In the genomic region with DNA sequence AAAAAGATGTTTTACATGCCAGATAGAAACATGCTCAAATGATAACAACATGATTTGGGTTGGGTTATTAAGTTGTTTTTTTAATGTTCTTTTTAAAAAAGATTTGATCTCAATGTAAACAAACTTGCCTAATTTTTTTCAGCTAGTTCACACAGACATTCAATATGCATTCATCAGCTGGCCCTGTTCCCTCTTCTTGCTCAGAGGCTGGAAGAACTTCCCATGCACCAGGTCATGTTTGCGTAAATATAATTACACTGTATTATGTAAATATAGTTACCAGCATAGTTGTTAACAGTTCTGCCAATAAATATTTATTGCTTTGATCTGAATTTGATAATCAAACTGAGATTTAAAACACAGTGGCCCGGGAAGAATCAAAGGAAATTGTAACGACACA, we compare ENCODE assay signal across 22 cellular contexts.
DNase-seq lines count a peak whose midpoint lies in the region; ATAC-seq and TF ChIP-seq lines count a peak whose summit lies in the region.
"Had no signal": no experiment of that assay in that cellular context is flagged by ENCODE, and none has a peak within 500 bp of the region (broad histone marks: within the 10 kb centered on the region; RNA-seq: fewer than 3 reads in every experiment).

No MANE protein-coding gene starts in this region.

- no peak for TF ChIP-seq CTCF in HFFc6 (IDR thresholded peaks at IDR 0.05)
- no peak for TF ChIP-seq CTCF in cardiac fibroblast (IDR thresholded peaks at IDR 0.05; ENCODE audit: low read depth, low read length)
- no peak for TF ChIP-seq CTCF in fibroblast of pulmonary artery (IDR thresholded peaks at IDR 0.05; ENCODE audit: low read length, missing control alignments)
- TF ChIP-seq CTCF in stomach (IDR thresholded peaks at IDR 0.05) = no peak

- no peak overlapping the region for H3K4me3 Mint-ChIP-seq in HFFc6
- H3K4me3 Mint-ChIP-seq: central memory CD8-positive, alpha-beta T cell; naive B cell had no signal

- H3K4me1 Mint-ChIP-seq in HFFc6 (ENCODE audit: low read depth) = peaks cover 14% of the 10 kb centered on the region; the same call in 1 of the 2 replicates
- H3K4me1 Mint-ChIP-seq: central memory CD8-positive, alpha-beta T cell had no signal

- H3K9me3 Mint-ChIP-seq in HFFc6 = no peaks in the 10 kb centered on the region; the same call in 1 of the 2 replicates
- no peaks in the 10 kb centered on the region for H3K9me3 Mint-ChIP-seq in activated naive CD4-positive, alpha-beta T cell treated with anti-CD3 and anti-CD28 coated beads, Interleukin-2, amount 50 U/mL, for 72 hours
- H3K9me3 Mint-ChIP-seq: central memory CD8-positive, alpha-beta T cell had no signal

- peaks cover 0 to 42% (median 23%) of the 10 kb centered on the region in 4 donors for H3K4me1 ChIP-seq in stomach

- H3K27ac ChIP-seq in stomach = no peak overlapping the region
- H3K27ac ChIP-seq: adrenal gland, hepatocyte, PC-9, testis had no signal

- no peaks in the 10 kb centered on the region for H3K9me3 ChIP-seq in stomach
- H3K9me3 ChIP-seq: adrenal gland, testis had no signal

- peaks cover 2% of the 10 kb centered on the region; the same call in 1 of the 2 replicates for H3K27me3 Mint-ChIP-seq in HFFc6 (ENCODE audit: insufficient read depth)
- H3K27me3 Mint-ChIP-seq: central memory CD8-positive, alpha-beta T cell; naive B cell had no signal

- H3K4me3 ChIP-seq in cardiac fibroblast (replicated peaks in 1 of 2; ENCODE audit: low read depth in 2 of 2, low read length in 2 of 2) (peak overlapping the region in 1 of 2 donors; percentile 16), fibroblast of pulmonary artery (replicated peaks; ENCODE audit: low read depth, low read length) (no peak overlapping the region), stomach (peak overlapping the region; percentile 31 to 48 (median 38))
- H3K4me3 ChIP-seq: hepatocyte, K562, PC-9, testis had no signal

- no peak overlapping the region for H3K27ac Mint-ChIP-seq in HFFc6
- no peak overlapping the region for H3K27ac Mint-ChIP-seq in activated naive CD4-positive, alpha-beta T cell treated with anti-CD3 and anti-CD28 coated beads, Interleukin-2, amount 50 U/mL, for 72 hours

- DNase-seq in HFFc6 (peak; percentile 34), cardiac fibroblast (ENCODE audit: low read depth in 2 of 2) (peak; percentile 50 to 67), fibroblast of pulmonary artery (ENCODE audit: low read depth) (peak; percentile 46), stomach (no peak)
- DNase-seq in activated naive CD4-positive, alpha-beta T cell treated with anti-CD3 and anti-CD28 coated beads, Interleukin-2, amount 50 U/mL, for 72 hours (ENCODE audit: low spot score in 2 of 2) = no peak
- no peak for DNase-seq in stimulated activated naive CD8-positive, alpha-beta T cell treated with anti-CD3 and anti-CD28 coated beads, Interleukin-15, Interleukin-2, amounts not matched to agents 100 U/mL and 50 U/mL, for 24 hours
- DNase-seq: activated effector memory CD4-positive, alpha-beta T cell treated with anti-CD3 and anti-CD28 coated beads, Interleukin-2, amount 50 U/mL, for 16 hours; adrenal gland; DMS79; effector CD8-positive, alpha-beta T cell; naive B cell; NCI-H187; NCI-H2227 treated with DMSO at 0.1 percent for 48 hours; NCI-H774; SHP77 treated with DMSO at 0.1 percent for 48 hours; testis had no signal

- intact Hi-C loops in stomach (cut with DNase I; ENCODE audit: low total_unique reads) = no loop called here

- no peak for TF ChIP-seq EP300 in stomach (IDR thresholded peaks at IDR 0.05)

- 18 to 40% (median 33%) methylated on average over 3 of the region's 3 CpGs for WGBS in stomach, 5 donors

- H3K36me3 ChIP-seq in stomach = no peaks in the 10 kb centered on the region
- H3K36me3 ChIP-seq: adrenal gland had no signal

- TF ChIP-seq POLR2A in stomach (IDR thresholded peaks at IDR 0.05) = no peak

- no peak for ATAC-seq in activated naive CD4-positive, alpha-beta T cell treated with anti-CD3 and anti-CD28 coated beads, Interleukin-2, amount 50 U/mL, for 72 hours
- ATAC-seq in stimulated activated naive CD8-positive, alpha-beta T cell treated with anti-CD3 and anti-CD28 coated beads, Interleukin-15, Interleukin-2, amounts not matched to agents 100 U/mL and 50 U/mL, for 24 hours = no peak
- no peak for ATAC-seq in GM21786 (IDR thresholded peaks at IDR 0.05; ENCODE audit: unreplicated experiment)
- ATAC-seq: K562, right cardiac atrium had no signal

- peaks cover 9% of the 10 kb centered on the region; the same call in 1 of the 2 replicates for H3K36me3 Mint-ChIP-seq in HFFc6 (ENCODE audit: low read depth)
- no peaks in the 10 kb centered on the region for H3K36me3 Mint-ChIP-seq in activated naive CD4-positive, alpha-beta T cell treated with anti-CD3 and anti-CD28 coated beads, Interleukin-2, amount 50 U/mL, for 72 hours
- H3K36me3 Mint-ChIP-seq: naive B cell had no signal

- H3K27me3 ChIP-seq in stomach = no peaks in the 10 kb centered on the region
- H3K27me3 ChIP-seq: adrenal gland, hepatocyte, testis had no signal

Comparison
In these comparisons a context has a peak if more than half of its experiments do, and no peak if none do; other contexts are left out.
1. DNase-seq: peak in HFFc6 (single experiment), cardiac fibroblast (2 of 2) and fibroblast of pulmonary artery (single experiment); none in stomach (single experiment), activated naive CD4-positive, alpha-beta T cell treated with anti-CD3 and anti-CD28 coated beads, Interleukin-2, amount 50 U/mL, for 72 hours (0 of 2) and stimulated activated naive CD8-positive, alpha-beta T cell treated with anti-CD3 and anti-CD28 coated beads, Interleukin-15, Interleukin-2, amounts not matched to agents 100 U/mL and 50 U/mL, for 24 hours (single experiment).